In the genomic region with DNA sequence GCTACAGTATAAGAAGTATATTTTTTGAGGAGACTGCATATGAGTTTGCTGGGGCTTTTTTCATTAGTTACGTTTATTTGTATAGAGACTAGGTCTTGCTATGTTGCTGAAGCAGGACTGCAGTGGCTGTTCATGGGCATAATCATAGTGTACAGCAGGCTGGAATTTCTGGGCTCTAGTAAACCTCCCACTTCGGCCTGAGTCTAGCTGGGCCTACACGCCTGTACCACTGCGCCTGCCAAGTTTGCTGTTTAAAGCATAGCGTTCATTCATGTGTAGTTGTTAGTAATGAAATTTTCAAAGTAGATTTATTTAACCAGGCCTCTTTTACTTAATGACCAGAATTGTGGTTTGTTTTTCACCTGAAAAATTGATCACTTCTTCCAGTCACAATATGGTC, we compare ENCODE assay signal across 1 cellular context.
TF ChIP-seq lines count a peak whose summit lies in the region.

No MANE protein-coding gene starts in this region.

TF ChIP-seq in IMR-90, 13 proteins besides CTCF, POLR2A, EP300 and RAD21:
- TF ChIP-seq MXI1 (IDR thresholded peaks at IDR 0.05; ENCODE audit: borderline replicate concordance, low read depth, low read length) = no peak
- TF ChIP-seq NFE2L2 (IDR thresholded peaks at IDR 0.05; ENCODE audit: low read depth, low read length) = no peak
- TF ChIP-seq CEBPB (IDR thresholded peaks at IDR 0.05; ENCODE audit: low read depth, low read length) = no peak
- no peak for TF ChIP-seq MAFK (IDR thresholded peaks at IDR 0.05; ENCODE audit: low read depth, low read length)
- no peak for TF ChIP-seq SMC3 (IDR thresholded peaks at IDR 0.05; ENCODE audit: low read depth, low read length)
- TF ChIP-seq, protein P1, sequence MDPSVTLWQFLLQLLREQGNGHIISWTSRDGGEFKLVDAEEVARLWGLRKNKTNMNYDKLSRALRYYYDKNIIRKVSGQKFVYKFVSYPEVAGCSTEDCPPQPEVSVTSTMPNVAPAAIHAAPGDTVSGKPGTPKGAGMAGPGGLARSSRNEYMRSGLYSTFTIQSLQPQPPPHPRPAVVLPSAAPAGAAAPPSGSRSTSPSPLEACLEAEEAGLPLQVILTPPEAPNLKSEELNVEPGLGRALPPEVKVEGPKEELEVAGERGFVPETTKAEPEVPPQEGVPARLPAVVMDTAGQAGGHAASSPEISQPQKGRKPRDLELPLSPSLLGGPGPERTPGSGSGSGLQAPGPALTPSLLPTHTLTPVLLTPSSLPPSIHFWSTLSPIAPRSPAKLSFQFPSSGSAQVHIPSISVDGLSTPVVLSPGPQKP (IDR thresholded peaks at IDR 0.05; ENCODE audit: borderline replicate concordance, low read depth, low read length) = no peak
- no peak for TF ChIP-seq FOS (IDR thresholded peaks at IDR 0.05; ENCODE audit: low read depth, low read length)
- no peak for TF ChIP-seq CHD1 (IDR thresholded peaks at IDR 0.05; ENCODE audit: low read depth, low read length)
- no peak for TF ChIP-seq RCOR1 (IDR thresholded peaks at IDR 0.05; ENCODE audit: insufficient replicate concordance, low read length)
- no peak for TF ChIP-seq RFX5 (IDR thresholded peaks at IDR 0.05; ENCODE audit: low read depth, low read length)
